Comparison of ENCODE assay signal across 8 cellular contexts in the genomic region with DNA sequence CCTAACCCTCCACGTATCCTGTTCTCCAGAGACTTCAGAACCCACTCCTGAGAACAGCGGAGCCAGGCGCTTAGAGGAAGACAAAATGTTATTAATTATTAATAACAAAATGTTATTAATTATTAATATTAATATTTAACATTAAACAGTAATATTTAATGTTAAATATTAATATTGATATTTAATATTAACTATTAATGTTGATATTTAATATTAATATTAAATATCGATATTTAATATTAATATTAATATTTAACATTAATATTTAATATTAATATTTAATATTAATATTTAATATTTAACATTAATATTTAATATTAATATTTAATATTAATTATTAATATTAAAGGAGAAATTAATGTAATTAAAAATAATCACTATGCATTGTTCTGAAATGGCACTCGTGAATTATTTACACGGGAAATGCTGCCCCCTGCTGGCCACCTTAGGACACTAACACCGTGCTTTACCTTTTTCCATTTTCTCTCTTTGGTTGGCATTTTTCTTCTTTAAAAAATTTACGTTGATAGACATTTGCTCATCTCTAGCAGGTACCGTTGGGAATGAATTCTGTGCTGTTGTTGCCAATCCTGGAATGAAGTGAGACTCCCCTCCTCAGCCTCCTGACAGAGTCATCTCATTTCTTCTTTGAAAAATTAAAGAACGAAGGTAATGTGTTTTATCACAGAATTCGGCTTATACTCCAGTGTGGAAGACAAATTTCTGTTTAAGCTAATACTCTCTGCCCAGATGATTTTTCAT. TPM values are rescaled to one million over a fixed set of nuclear protein-coding genes. Genes with fewer than 3 reads are reported as not detected.
DNase-seq lines count a peak whose midpoint lies in the region; ATAC-seq and TF ChIP-seq lines count a peak whose summit lies in the region.

No MANE protein-coding gene starts in this region.

- H3K4me3 ChIP-seq in A673 (ENCODE audit: low read depth, low read length, poor library complexity, severe bottlenecking) (no peak overlapping the region), PC-3 (ENCODE audit: low read length) (no peak overlapping the region)

- H3K9me2 ChIP-seq in PC-3 (replicated peaks; ENCODE audit: low read length): no peaks in the 10 kb centered on the region

- H3K4me1 ChIP-seq in A673 (ENCODE audit: insufficient read depth, low read length, poor library complexity, severe bottlenecking): no peaks in the 10 kb centered on the region
- no peaks in the 10 kb centered on the region for H3K4me1 ChIP-seq in PC-3 (ENCODE audit: insufficient read depth, low read length)

- peaks cover 2% of the 10 kb centered on the region for H3K27me3 Mint-ChIP-seq in glutamatergic neuron (ENCODE audit: unreplicated experiment)

- BruUV-seq in A673 (replicated peaks; lab: Mats Ljungman, UMichigan) (no TSS peak), PC-3 (replicated peaks; lab: Mats Ljungman, UMichigan) (no TSS peak)

- H3K9ac ChIP-seq in PC-3 (ENCODE audit: low read length): no peak overlapping the region

- no peaks in the 10 kb centered on the region for H3K79me2 ChIP-seq in PC-3 (ENCODE audit: low read length)

- POLR2A ChIA-PET in A673 (lab: Charles Lee; ENCODE audit: low non-redundant PET): no interaction called here
- POLR2A ChIA-PET in PC-3 (lab: Charles Lee; ENCODE audit: unreplicated experiment): no interaction called here

- H2AFZ ChIP-seq in PC-3 (ENCODE audit: low read length): peak overlapping the region; percentile 86

- H3K9me3 ChIP-seq in A673 (ENCODE audit: low read depth, low read length, poor library complexity, severe bottlenecking): no peaks in the 10 kb centered on the region
- no peaks in the 10 kb centered on the region for H3K9me3 ChIP-seq in PC-3 (ENCODE audit: low read length)

- H3K27ac ChIP-seq in A673 (ENCODE audit: low read depth, low read length, poor library complexity, severe bottlenecking) (no peak overlapping the region), PC-3 (ENCODE audit: low read length) (no peak overlapping the region)

- intact Hi-C loops in A673 (cut with micrococcal nuclease; ENCODE audit: unreplicated experiment) (loop anchor here (10.0 kb wide), 1 partner anchor 201 kb away; no protein-coding TSS in a partner anchor), PC-3 (cut with micrococcal nuclease) (loop anchor here (1.0 to 2.0 kb wide), 2 partner anchors 59 to 327 kb away; no protein-coding TSS in a partner anchor)

- no peak overlapping the region for H3K4me3 Mint-ChIP-seq in glutamatergic neuron (ENCODE audit: unreplicated experiment)

- CTCF ChIA-PET in A673 (lab: Charles Lee) (no interaction called here), PC-3 (lab: Charles Lee) (no interaction called here)

- ATAC-seq in PC-3: no peak
- ATAC-seq in HG03457 (IDR thresholded peaks at IDR 0.05; ENCODE audit: unreplicated experiment): no peak

- H4K20me1 ChIP-seq in PC-3 (ENCODE audit: low read length): no peaks in the 10 kb centered on the region

- H3K27me3 ChIP-seq in A673 (replicated peaks; ENCODE audit: insufficient read depth, low read depth, low read length, poor library complexity) (peaks cover 25% of the 10 kb centered on the region), PC-3 (ENCODE audit: low read length) (0 out of 2 replicates have a peak, but pooled peaks cover 3% of the 10 kb centered on the region)

- in situ Hi-C loops in GM13977 (cut with MboI; ENCODE audit: low pct_unique_long_range_greater_than_20kb, low sequenced_read_pairs, unreplicated experiment): no loop called here

- DNase-seq in A673 (ENCODE audit: low spot score) (peak; percentile 56), GM13977 (ENCODE audit: low spot score) (peak; percentile 46), PC-3 (peak; percentile 60), activated T-helper 1 cell treated with Interleukin-2 at 50 U/mL for 16 hours (ENCODE audit: low read depth) (peak; percentile 38), glutamatergic neuron (peak; percentile 57), renal cortical epithelial cell (ENCODE audit: low read depth) (peak; percentile 25), GOT3 (lab: John Stamatoyannopoulos, UW) (no peak)

- H3K27ac Mint-ChIP-seq in glutamatergic neuron (ENCODE audit: unreplicated experiment): no peak overlapping the region

- no peaks in the 10 kb centered on the region for H3K36me3 Mint-ChIP-seq in glutamatergic neuron (ENCODE audit: unreplicated experiment)

- H3K36me3 ChIP-seq in A673 (ENCODE audit: insufficient read depth, low read length, poor library complexity, severe bottlenecking) (no peaks in the 10 kb centered on the region), PC-3 (ENCODE audit: low read depth, low read length) (no peaks in the 10 kb centered on the region)

- H3F3A ChIP-seq in PC-3 (ENCODE audit: low read length, unreplicated experiment): no peaks in the 10 kb centered on the region

- peaks cover 1% of the 10 kb centered on the region for H3K4me1 Mint-ChIP-seq in glutamatergic neuron (ENCODE audit: low read depth, unreplicated experiment)

- peak overlapping the region; percentile 43 for H3K4me2 ChIP-seq in PC-3 (ENCODE audit: low read length)

- peaks cover 1% of the 10 kb centered on the region for H3K9me3 Mint-ChIP-seq in glutamatergic neuron (ENCODE audit: unreplicated experiment)

- TF ChIP-seq CTCF in A673 (conservative IDR thresholded peaks at IDR 0.05; ENCODE audit: low read depth, low read length) (peak; percentile 81), GM13977 (IDR thresholded peaks at IDR 0.05; ENCODE audit: extremely low read depth, insufficient read depth, missing control alignments) (peak; percentile 81), PC-3 (conservative IDR thresholded peaks at IDR 0.05; ENCODE audit: low read depth, low read length) (peak; percentile 73), glutamatergic neuron (IDR thresholded peaks at IDR 0.05; ENCODE audit: partially characterized antibody, unreplicated experiment) (peak; percentile 90)

RNA-seq across cellular contexts. Expression of a gene that starts 7.5 kb away (rescaled TPM):
- total RNA-seq in A673 (2021) (not detected in 2 replicates), PC-3 (2014; rRNA removed) (not detected in 2 replicates), glutamatergic neuron (ENCODE audit: unreplicated experiment) (not detected), renal cortical epithelial cell (not detected in 2 replicates)
